ENCODE assay signal across 1 cellular context in genomic region chr16:29830774-29831173, GRCh38.
TF ChIP-seq lines count a peak whose summit lies in the region.

No MANE protein-coding gene starts in this region.

TF ChIP-seq in SK-N-SH, 30 proteins besides CTCF, POLR2A, EP300 and RAD21:
- no peak for TF ChIP-seq JUND (IDR thresholded peaks at IDR 0.05)
- no peak for TF ChIP-seq TEAD4 (IDR thresholded peaks at IDR 0.05; ENCODE audit: borderline replicate concordance, insufficient read depth)
- no peak for TF ChIP-seq MAX (IDR thresholded peaks at IDR 0.05; ENCODE audit: low read depth)
- TF ChIP-seq TCF12 (IDR thresholded peaks at IDR 0.05), result no peak
- no peak for TF ChIP-seq USF1 (IDR thresholded peaks at IDR 0.05; ENCODE audit: borderline replicate concordance, low read depth)
- TF ChIP-seq SMC3 (IDR thresholded peaks at IDR 0.05; ENCODE audit: low read depth, low read length), result no peak
- TF ChIP-seq RXRA (IDR thresholded peaks at IDR 0.05; ENCODE audit: borderline replicate concordance, low read depth), result no peak
- TF ChIP-seq PBX3 (IDR thresholded peaks at IDR 0.05), result no peak
- no peak for TF ChIP-seq GABPA (IDR thresholded peaks at IDR 0.05; ENCODE audit: low read depth)
